8 cellular contexts compared by ENCODE assay signal in genomic region chr19:57279418-57280164, GRCh38. TPM values are rescaled to one million over a fixed set of nuclear protein-coding genes. Genes with fewer than 3 reads are reported as not detected.
A peak's percentile ranks its signal among the peaks of the same experiment; 100 is the strongest.
DNase-seq lines count a peak whose midpoint lies in the region; ATAC-seq and TF ChIP-seq lines count a peak whose summit lies in the region.

No MANE protein-coding gene starts in this region.

- no peaks in the 10 kb centered on the region for H3K27me3 ChIP-seq in BLaER1 treated with 17β-estradiol and CSF1 and Interleukin-3, amounts not matched to agents 10 nM and 100 nM
- no peaks in the 10 kb centered on the region for H3K27me3 ChIP-seq in left lung

- ATAC-seq in GM19043 (IDR thresholded peaks at IDR 0.05; ENCODE audit: low read depth, unreplicated experiment) (peak; percentile 65), HG03354 (IDR thresholded peaks at IDR 0.05; ENCODE audit: poor library complexity, severe bottlenecking, unreplicated experiment) (peak; percentile 71), left lung (peak; percentile 96)

- peak overlapping the region; percentile 90 to 98 (median 96) for H3K27ac ChIP-seq in BLaER1 treated with 17β-estradiol and CSF1 and Interleukin-3, amounts not matched to agents 10 nM and 100 nM
- H3K27ac ChIP-seq in left lung = peak overlapping the region; percentile 93 to 99

- H3K4me2 ChIP-seq in BLaER1 treated with 17β-estradiol and CSF1 and Interleukin-3, amounts not matched to agents 10 nM and 100 nM = peak overlapping the region; percentile 72 to 97 (median 82)

- peak; percentile 85 to 94 for DNase-seq in NCI-H446 (lab: John Stamatoyannopoulos, UW)
- peak; percentile 58 to 66 for DNase-seq in activated CD4-positive, alpha-beta T cell treated with anti-CD3 and anti-CD28 coated beads for 24 hours (ENCODE audit: low read depth in 2 of 2)
- DNase-seq in dermis blood vessel endothelial cell = peak; percentile 96
- peak; percentile 94 for DNase-seq in left lung
- DNase-seq in stimulated activated CD4-positive, alpha-beta T cell treated with anti-CD3 and anti-CD28 coated beads, Interleukin-2, amount 100 ng/mL, for 4 hours (ENCODE audit: low read depth) = peak; percentile 80

- intact Hi-C loops in left lung (cut with DNase I) = no loop called here

- H3K4me3 ChIP-seq in BLaER1 treated with 17β-estradiol and CSF1 and Interleukin-3, amounts not matched to agents 10 nM and 100 nM = peak overlapping the region; percentile 67 to 100 (median 92)
- peak overlapping the region; percentile 91 to 96 for H3K4me3 ChIP-seq in left lung

- peaks cover 15 to 31% (median 29%) of the 10 kb centered on the region in 11 experiments for H3K36me3 ChIP-seq in BLaER1 treated with 17β-estradiol and CSF1 and Interleukin-3, amounts not matched to agents 10 nM and 100 nM
- peaks cover 0 to 13% of the 10 kb centered on the region in 2 donors for H3K36me3 ChIP-seq in left lung

- H4K20me1 ChIP-seq in BLaER1 treated with 17β-estradiol and CSF1 and Interleukin-3, amounts not matched to agents 10 nM and 100 nM = peaks cover 27 to 41% (median 37%) of the 10 kb centered on the region in 11 experiments; a peak in 20 of 22 replicates

- H3K9ac ChIP-seq in BLaER1 treated with 17β-estradiol and CSF1 and Interleukin-3, amounts not matched to agents 10 nM and 100 nM = peak overlapping the region; percentile 94 to 99 (median 98)

- TF ChIP-seq CTCF in left lung (IDR thresholded peaks at IDR 0.05) = peak; percentile 7 to 9

- no peaks in the 10 kb centered on the region for H3K9me3 ChIP-seq in BLaER1 treated with 17β-estradiol and CSF1 and Interleukin-3, amounts not matched to agents 10 nM and 100 nM (replicated peaks in 1 of 11)
- H3K9me3 ChIP-seq in left lung = no peaks in the 10 kb centered on the region

- peaks cover 20 to 33% (median 27%) of the 10 kb centered on the region in 10 experiments for H3K4me1 ChIP-seq in BLaER1 treated with 17β-estradiol and CSF1 and Interleukin-3, amounts not matched to agents 10 nM and 100 nM
- H3K4me1 ChIP-seq in left lung = peaks cover 11 to 32% of the 10 kb centered on the region in 2 donors

RNA-seq across cellular contexts. Expression of gene ZNF460, which starts 0.7 kb away (rescaled TPM):
- 63.3 and 88.0 TPM in 2 replicates for total RNA-seq in dermis blood vessel endothelial cell
- total RNA-seq in left lung = 10 to 100 TPM; 53.5 to 55.3 TPM

RNA-seq across cellular contexts. Expression of gene ZNF805, which starts 39.2 kb away (rescaled TPM):
- total RNA-seq in dermis blood vessel endothelial cell (26.9 and 39.7 TPM in 2 replicates), left lung (10 to 100 TPM; 12.0 to 13.8 TPM)

RNA-seq across cellular contexts. Expression of gene ZNF543, which starts 40.7 kb away (rescaled TPM):
- total RNA-seq in dermis blood vessel endothelial cell (10.0 and 15.1 TPM in 2 replicates), left lung (1 to 10 TPM; 6.6 to 7.2 TPM)

RNA-seq across cellular contexts. Expression of gene AURKC, which starts 48.8 kb away (rescaled TPM):
- total RNA-seq in dermis blood vessel endothelial cell (0.17 and 0.84 TPM in 2 replicates), left lung (1 to 10 TPM in 1 of 2 donors, under 1 TPM in 1; 0.96 to 1.1 TPM)

Comparison
In these comparisons a context has a peak if more than half of its experiments do, and no peak if none do; other contexts are left out.
1. Peak in every context shown above with its lines: DNase-seq, ATAC-seq, H3K4me3 ChIP-seq and H3K27ac ChIP-seq.